ENCODE assay signal across 8 cellular contexts in genomic region chr12:12008931-12009611, GRCh38.
A peak's percentile ranks its signal among the peaks of the same experiment; 100 is the strongest.
DNase-seq lines count a peak whose midpoint lies in the region; ATAC-seq and TF ChIP-seq lines count a peak whose summit lies in the region.

No MANE protein-coding gene starts in this region.

- H3K36me3 Mint-ChIP-seq in Calu3 (ENCODE audit: insufficient read depth, unreplicated experiment) (peaks cover 6% of the 10 kb centered on the region), mesothelial cell of epicardium (no peaks in the 10 kb centered on the region)

- no TSS peak for BruUV-seq in Calu3 (replicated peaks; lab: Mats Ljungman, UMichigan)

- peak; percentile 45 for DNase-seq in Calu3
- DNase-seq in HL-60 (ENCODE audit: low read depth in 1 of 2, low spot score in 1 of 2): peak; percentile 49 to 73
- peak; percentile 91 for DNase-seq in NOMO-1 treated with DMSO at 0.1 percent for 48 hours (lab: John Stamatoyannopoulos, UW; ENCODE audit: unreplicated experiment)
- peak; percentile 48 for DNase-seq in activated T-helper 9 cell treated with anti-CD3 and anti-CD28 coated beads, Interleukin-2, amount 50 U/mL, for 16 hours (ENCODE audit: low read depth)
- DNase-seq in iris pigment epithelial cell (ENCODE audit: low read depth): peak; percentile 77
- DNase-seq in Right ventricle myocardium inferior (ENCODE audit: missing footprints): no peak
- no peak for DNase-seq in mesothelial cell of epicardium (ENCODE audit: low spot score in 2 of 2, unreplicated experiment in 2 of 2)

- H3K27ac Mint-ChIP-seq in Calu3 (ENCODE audit: unreplicated experiment) (no peak overlapping the region), mesothelial cell of epicardium (no peak overlapping the region)

- CTCF ChIA-PET in Calu3 (lab: Charles Lee): interaction anchor here (0.6 to 1.8 kb wide), 6 partner anchors 24 to 293 kb away, joined by 3 to 5 read pairs (median 3); no protein-coding TSS in a partner anchor

- no peaks in the 10 kb centered on the region for H3K27me3 Mint-ChIP-seq in Calu3 (ENCODE audit: unreplicated experiment)
- no peaks in the 10 kb centered on the region for H3K27me3 Mint-ChIP-seq in mesothelial cell of epicardium (ENCODE audit: low read depth)

- ATAC-seq in GM21447 (IDR thresholded peaks at IDR 0.05; ENCODE audit: unreplicated experiment) (peak; percentile 49), Right ventricle myocardium inferior (no peak)

- H3K4me1 Mint-ChIP-seq in Calu3 (ENCODE audit: low read depth, unreplicated experiment) (peaks cover 36% of the 10 kb centered on the region), mesothelial cell of epicardium (peaks cover 13% of the 10 kb centered on the region)

- H3K9me3 Mint-ChIP-seq in Calu3 (ENCODE audit: low read depth, unreplicated experiment) (no peaks in the 10 kb centered on the region), mesothelial cell of epicardium (peaks cover 3% of the 10 kb centered on the region)

- TF ChIP-seq CTCF in Calu3 (IDR thresholded peaks at IDR 0.05; ENCODE audit: unreplicated experiment): no peak
- TF ChIP-seq CTCF in HL-60 (IDR thresholded peaks at IDR 0.05; ENCODE audit: insufficient read depth, low read length): no peak
- TF ChIP-seq CTCF in mesothelial cell of epicardium (IDR thresholded peaks at IDR 0.05; ENCODE audit: unreplicated experiment): no peak

- intact Hi-C loops in Calu3 (cut with micrococcal nuclease; ENCODE audit: unreplicated experiment): no loop called here
- intact Hi-C loops in Right ventricle myocardium inferior (cut with DNase I): no loop called here

- H3K4me3 Mint-ChIP-seq in Calu3 (ENCODE audit: low read depth, unreplicated experiment): no peak overlapping the region
- H3K4me3 Mint-ChIP-seq in mesothelial cell of epicardium: no peak overlapping the region

- no peak overlapping the region for H3K4me3 ChIP-seq in HL-60 (replicated peaks; ENCODE audit: insufficient read depth, low read length)

- peak overlapping the region; percentile 92 for H3K27ac ChIP-seq in HL-60 (replicated peaks)

- no peaks in the 10 kb centered on the region for H3K27me3 ChIP-seq in HL-60 (ENCODE audit: insufficient read depth, poor library complexity, severe bottlenecking)

Comparison
In these comparisons a context has a peak if more than half of its experiments do, and no peak if none do; other contexts are left out.
1. DNase-seq: peak in Calu3 (single experiment), HL-60 (2 of 2), NOMO-1 treated with DMSO at 0.1 percent for 48 hours (single experiment), activated T-helper 9 cell treated with anti-CD3 and anti-CD28 coated beads, Interleukin-2, amount 50 U/mL, for 16 hours (single experiment) and iris pigment epithelial cell (single experiment); none in Right ventricle myocardium inferior (single experiment) and mesothelial cell of epicardium (0 of 2).